In genomic region chr7:121484089-121484763, GRCh38 we compare ENCODE assay signal across 32 cellular contexts.
"Had no signal": no experiment of that assay in that cellular context is flagged by ENCODE, and none has a peak within 500 bp of the region (broad histone marks: within the 10 kb centered on the region; RNA-seq: fewer than 3 reads in every experiment).

No MANE protein-coding gene starts in this region.

- ATAC-seq: activated CD4-positive, CD25-positive, alpha-beta regulatory T cell treated with anti-CD3 and anti-CD28 coated beads, Interleukin-2, amount 50 U/mL, for 24 hours; activated CD8-positive, alpha-beta T cell treated with anti-CD3 and anti-CD28 coated beads for 36 hours; activated T-cell treated with anti-CD3 and anti-CD28 coated beads, Interleukin-2, amount 50 U/mL, for 4 hours; activated T-helper 17 cell treated with anti-CD3 and anti-CD28 coated beads, Interleukin-2, amount 50 U/mL, for 72 hours; gastroesophageal sphincter; heart right ventricle; T-cell had no signal

- DNase-seq: activated B cell treated with CpG ODN at 0.5 μM for 24 hours; activated CD4-positive, alpha-beta T cell treated with anti-CD3 and anti-CD28 coated beads for 48 hours; activated CD4-positive, alpha-beta T cell treated with anti-CD3 and anti-CD28 coated beads, Interleukin-2, amount 50 U/mL, for 1 hour; activated CD4-positive, alpha-beta T cell treated with anti-CD3 and anti-CD28 coated beads, Interleukin-2, amount 50 U/mL, for 48 hours; activated CD8-positive, alpha-beta memory T cell treated with anti-CD3 and anti-CD28 coated beads for 24 hours; activated CD8-positive, alpha-beta T cell treated with anti-CD3 and anti-CD28 coated beads for 36 hours; activated effector memory CD4-positive, alpha-beta T cell treated with Interleukin-2 at 50 U/mL for 16 hours; activated gamma-delta T cell treated with Interleukin-2 at 50 U/mL for 16 hours; activated naive CD4-positive, alpha-beta T cell treated with anti-CD3 and anti-CD28 coated beads, Interleukin-2, amount 50 U/mL, for 16 hours; activated naive CD4-positive, alpha-beta T cell treated with Interleukin-2 at 50 U/mL for 16 hours; activated T-cell treated with anti-CD3 and anti-CD28 coated beads, Interleukin-2, amount 50 U/mL, for 4 hours; adrenal gland; amygdala; central memory CD4-positive, alpha-beta T cell; cerebellar nuclear complex; colonic mucosa; effector CD8-positive, alpha-beta T cell; foreskin melanocyte; heart right ventricle; T-cell; T-helper 9 cell; WERI-Rb-1 had no signal

- H3K27ac ChIP-seq: adrenal gland, ascending aorta, cardiac muscle cell, colonic mucosa, epithelial cell of prostate, WERI-Rb-1 had no signal

- H3K9me3 Mint-ChIP-seq: activated B cell treated with CpG ODN at 0.5 μM for 24 hours; activated CD8-positive, alpha-beta T cell treated with anti-CD3 and anti-CD28 coated beads for 36 hours; activated T-cell treated with anti-CD3 and anti-CD28 coated beads, Interleukin-2, amount 50 U/mL, for 4 hours; activated T-helper 17 cell treated with anti-CD3 and anti-CD28 coated beads, Interleukin-2, amount 50 U/mL, for 72 hours; T-cell; T-helper 1 cell treated with Interleukin-12 subunit alpha and Interleukin-12 subunit beta and Interleukin-4 antibody, amounts not matched to agents 30 μg/mL and 1 μg/mL, for 36 hours had no signal

- H3K27me3 ChIP-seq: adrenal gland, ascending aorta, breast epithelium, cardiac muscle cell, colonic mucosa, gastroesophageal sphincter, heart right ventricle had no signal

- H3K4me1 Mint-ChIP-seq: activated B cell treated with CpG ODN at 0.5 μM for 24 hours; activated T-helper 17 cell treated with anti-CD3 and anti-CD28 coated beads, Interleukin-2, amount 50 U/mL, for 72 hours had no signal

- H3K27me3 Mint-ChIP-seq: activated naive CD8-positive, alpha-beta T cell; brain had no signal

- H3K4me3 Mint-ChIP-seq: activated B cell treated with CpG ODN at 0.5 μM for 24 hours; activated CD8-positive, alpha-beta T cell treated with anti-CD3 and anti-CD28 coated beads for 36 hours; activated naive CD8-positive, alpha-beta T cell; activated T-cell treated with anti-CD3 and anti-CD28 coated beads, Interleukin-2, amount 50 U/mL, for 4 hours; activated T-helper 17 cell treated with anti-CD3 and anti-CD28 coated beads, Interleukin-2, amount 50 U/mL, for 72 hours; brain; T-cell; T-helper 1 cell treated with Interleukin-12 subunit alpha and Interleukin-12 subunit beta and Interleukin-4 antibody, amounts not matched to agents 30 μg/mL and 1 μg/mL, for 36 hours had no signal

- H3K4me3 ChIP-seq: adrenal gland, ascending aorta, breast epithelium, cardiac muscle cell, colonic mucosa, gastroesophageal sphincter, heart right ventricle had no signal

- H3K36me3 ChIP-seq: adrenal gland, ascending aorta, breast epithelium, cardiac muscle cell, colonic mucosa, gastroesophageal sphincter, heart right ventricle, WERI-Rb-1 had no signal

- H3K27ac Mint-ChIP-seq: activated B cell treated with CpG ODN at 0.5 μM for 24 hours; activated CD8-positive, alpha-beta T cell treated with anti-CD3 and anti-CD28 coated beads for 36 hours; activated naive CD8-positive, alpha-beta T cell; activated T-helper 17 cell treated with anti-CD3 and anti-CD28 coated beads, Interleukin-2, amount 50 U/mL, for 72 hours; T-cell; T-helper 1 cell treated with Interleukin-12 subunit alpha and Interleukin-12 subunit beta and Interleukin-4 antibody, amounts not matched to agents 30 μg/mL and 1 μg/mL, for 36 hours had no signal

- H3K36me3 Mint-ChIP-seq: activated naive CD8-positive, alpha-beta T cell; brain; T-cell had no signal

- H3K4me1 ChIP-seq: adrenal gland, ascending aorta, breast epithelium, colonic mucosa had no signal

- H3K9me3 ChIP-seq: adrenal gland, ascending aorta, breast epithelium, colonic mucosa, gastroesophageal sphincter, heart right ventricle had no signal
